ENCODE assay signal across 15 cellular contexts in the genomic region with DNA sequence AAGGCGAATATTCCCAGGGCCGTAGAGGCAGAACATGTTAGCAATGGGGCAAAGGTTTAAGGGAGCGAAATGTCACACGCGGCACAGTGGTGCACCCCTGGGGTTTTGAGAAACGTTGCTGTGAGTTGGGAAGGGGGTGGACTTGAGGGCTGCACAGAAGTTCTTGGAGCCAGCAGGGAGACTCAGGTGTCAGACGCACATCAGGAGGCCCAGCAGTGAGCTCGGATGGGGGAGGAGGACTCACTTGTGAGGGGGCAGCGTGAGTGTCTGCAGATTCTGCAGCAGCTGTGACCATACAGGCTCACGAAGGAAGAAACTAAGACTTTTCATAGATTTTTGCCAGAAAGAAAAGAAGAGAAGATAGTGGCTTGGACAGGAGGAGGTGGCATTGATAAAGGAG.
DNase-seq lines count a peak whose midpoint lies in the region; ATAC-seq, FAIRE-seq and TF ChIP-seq lines count a peak whose summit lies in the region.
"Had no signal": no experiment of that assay in that cellular context is flagged by ENCODE, and none has a peak within 500 bp of the region (broad histone marks: within the 10 kb centered on the region; RNA-seq: fewer than 3 reads in every experiment).

No MANE protein-coding gene starts in this region.

- no peak overlapping the region for H3K4me3 Mint-ChIP-seq in CD8-positive, alpha-beta T cell
- peak overlapping the region in 1 of 10 donors; percentile 9 for H3K4me3 Mint-ChIP-seq in naive thymus-derived CD8-positive, alpha-beta T cell
- H3K4me3 Mint-ChIP-seq: CD4-positive, CD25-positive, alpha-beta regulatory T cell; H9 had no signal

- intact Hi-C loops in CD8-positive, alpha-beta T cell (cut with DNase I, micrococcal nuclease) = no loop called here

- POLR2A ChIA-PET in CD8-positive, alpha-beta T cell (lab: Charles Lee) = no interaction called here
- POLR2A ChIA-PET in naive thymus-derived CD8-positive, alpha-beta T cell (lab: Charles Lee) = interaction anchor here (0.5 kb wide), 1 partner anchor 13 kb away, joined by 5 read pairs; no protein-coding TSS in a partner anchor

- H3K9me3 ChIP-seq in CD8-positive, alpha-beta T cell (ENCODE audit: low read length) = no peaks in the 10 kb centered on the region

- H3K27me3 Mint-ChIP-seq in CD8-positive, alpha-beta T cell (ENCODE audit: low read depth) = no peaks in the 10 kb centered on the region
- no peaks in the 10 kb centered on the region for H3K27me3 Mint-ChIP-seq in naive thymus-derived CD8-positive, alpha-beta T cell
- H3K27me3 Mint-ChIP-seq: CD4-positive, CD25-positive, alpha-beta regulatory T cell; IgD-negative memory B cell had no signal

- no peak for FAIRE-seq in GM12891 (lab: Jason Lieb, UNC)
- FAIRE-seq: A549, GM12878 had no signal

- CTCF ChIA-PET in CD8-positive, alpha-beta T cell (lab: Charles Lee) = interaction anchor here (0.8 kb wide), 1 partner anchor 922 kb away, joined by 3 read pairs; no protein-coding TSS in a partner anchor

- H3K4me1 Mint-ChIP-seq in CD8-positive, alpha-beta T cell (ENCODE audit: low read depth) = peaks cover 24% of the 10 kb centered on the region
- H3K4me1 Mint-ChIP-seq in naive thymus-derived CD8-positive, alpha-beta T cell = peaks cover 20 to 37% (median 34%) of the 10 kb centered on the region in 4 donors

- no peaks in the 10 kb centered on the region for H3K9me3 Mint-ChIP-seq in CD8-positive, alpha-beta T cell
- peaks cover 0 to 15% (median 0%) of the 10 kb centered on the region in 9 donors for H3K9me3 Mint-ChIP-seq in naive thymus-derived CD8-positive, alpha-beta T cell

- H3K27ac Mint-ChIP-seq in CD8-positive, alpha-beta T cell = peak overlapping the region; percentile 18
- H3K27ac Mint-ChIP-seq in naive thymus-derived CD8-positive, alpha-beta T cell = peak overlapping the region in 8 of 10 donors; percentile 31 to 92 (median 67)
- H3K27ac Mint-ChIP-seq: IgD-negative memory B cell had no signal

- no peak for TF ChIP-seq POLR2A in GM12891 (IDR thresholded peaks at IDR 0.05; ENCODE audit: low read depth, low read length)

- H3K27me3 ChIP-seq in CD8-positive, alpha-beta T cell (ENCODE audit: insufficient read depth, low read length) = no peaks in the 10 kb centered on the region

- H3K27ac ChIP-seq in CD8-positive, alpha-beta T cell (ENCODE audit: low read depth, low read length) = no peak overlapping the region
- H3K27ac ChIP-seq: A549 had no signal

- no peak for ATAC-seq in CD8-positive, alpha-beta T cell
- no peak for ATAC-seq in naive thymus-derived CD8-positive, alpha-beta T cell
- ATAC-seq: GM12878 had no signal

- TF ChIP-seq CTCF in CD8-positive, alpha-beta T cell (IDR thresholded peaks at IDR 0.05) = no peak

- no peaks in the 10 kb centered on the region for H3K36me3 Mint-ChIP-seq in CD8-positive, alpha-beta T cell
- H3K36me3 Mint-ChIP-seq in naive thymus-derived CD8-positive, alpha-beta T cell = peaks cover 0 to 6% (median 2%) of the 10 kb centered on the region in 3 donors
- H3K36me3 Mint-ChIP-seq: CD4-positive, CD25-positive, alpha-beta regulatory T cell had no signal

- no peaks in the 10 kb centered on the region for H3K36me3 ChIP-seq in CD8-positive, alpha-beta T cell (ENCODE audit: insufficient read depth, low read length)

- H3K4me3 ChIP-seq in CD8-positive, alpha-beta T cell (ENCODE audit: low read depth, low read length) = no peak overlapping the region
- H3K4me3 ChIP-seq: A549, GM12878 had no signal

- peaks cover 14% of the 10 kb centered on the region for H3K4me1 ChIP-seq in CD8-positive, alpha-beta T cell (ENCODE audit: insufficient read depth, low read length)
- H3K4me1 ChIP-seq: A549 had no signal

- no peak for DNase-seq in CD8-positive, alpha-beta T cell
- DNase-seq in NCI-H2171 treated with DMSO at 0.1 percent for 48 hours (lab: John Stamatoyannopoulos, UW) (peak; percentile 55), iPS-NIHi7 (ENCODE audit: extremely low spot score) (peak; percentile 44), GM12891 (ENCODE audit: insufficient read length, low spot score) (no peak), SW480 (ENCODE audit: low spot score) (no peak)
- no peak for DNase-seq in naive thymus-derived CD8-positive, alpha-beta T cell
- no peak for DNase-seq in stimulated activated CD4-positive, alpha-beta T cell treated with anti-CD3 and anti-CD28 coated beads, Interleukin-2, amount 100 ng/mL, for 24 hours
- DNase-seq: Calu3; CD4-positive, CD25-positive, alpha-beta regulatory T cell; DMS 273 treated with DMSO at 0.1 percent for 48 hours; GOT3; H9 had no signal

TF ChIP-seq in GM12891, 5 proteins besides CTCF, POLR2A, EP300 and RAD21:
- TF ChIP-seq SPI1 (IDR thresholded peaks at IDR 0.05; ENCODE audit: low read depth, low read length) (no peak), POLR2AphosphoS5 (IDR thresholded peaks at IDR 0.05; ENCODE audit: low read depth, low read length) (no peak), PAX5 (IDR thresholded peaks at IDR 0.05; ENCODE audit: insufficient read depth, low read length, severe bottlenecking) (no peak), POU2F2 (IDR thresholded peaks at IDR 0.05; ENCODE audit: low read depth, low read length) (no peak), TAF1 (IDR thresholded peaks at IDR 0.05; ENCODE audit: low read depth, low read length) (no peak)

Comparison
In these comparisons a context has a peak if more than half of its experiments do, and no peak if none do; other contexts are left out.
1. DNase-seq: peak in NCI-H2171 treated with DMSO at 0.1 percent for 48 hours (single experiment) and iPS-NIHi7 (single experiment); none in CD8-positive, alpha-beta T cell (0 of 7), naive thymus-derived CD8-positive, alpha-beta T cell (0 of 10), GM12891 (single experiment), stimulated activated CD4-positive, alpha-beta T cell treated with anti-CD3 and anti-CD28 coated beads, Interleukin-2, amount 100 ng/mL, for 24 hours (0 of 2) and SW480 (single experiment).